In genomic region chr10:97633921-97634320, GRCh38 we compare ENCODE assay signal across 6 cellular contexts. TPM values are rescaled to one million over a fixed set of nuclear protein-coding genes. Genes with fewer than 3 reads are reported as not detected.
A peak's percentile ranks its signal among the peaks of the same experiment; 100 is the strongest.
DNase-seq lines count a peak whose midpoint lies in the region; ATAC-seq, FAIRE-seq and TF ChIP-seq lines count a peak whose summit lies in the region.

No MANE protein-coding gene starts in this region.

- intact Hi-C loops in activated CD4-positive, alpha-beta T cell treated with anti-CD3 and anti-CD28 coated beads, Interleukin-2, amount 10 ng/mL, durations not matched to agents 24 days and 14 days (cut with micrococcal nuclease), result no loop called here
- intact Hi-C loops in pancreas (cut with DNase I), result no loop called here

- H3K27me3 ChIP-seq in pancreas, result no peaks in the 10 kb centered on the region

- peak overlapping the region; percentile 97 for H3K4me3 Mint-ChIP-seq in activated CD4-positive, alpha-beta T cell treated with anti-CD3 and anti-CD28 coated beads, Interleukin-2, amount 10 ng/mL, durations not matched to agents 24 days and 14 days

- no peaks in the 10 kb centered on the region for H3K36me3 ChIP-seq in pancreas

- H3K27ac ChIP-seq in caudate nucleus (ENCODE audit: low read depth, low read length) (peak overlapping the region; percentile 60), pancreas (peak overlapping the region; percentile 19 to 60 (median 44))

- TF ChIP-seq CTCF in pancreas (IDR thresholded peaks at IDR 0.05), result peak in 1 of 4 donors; percentile 20

- H3K4me1 Mint-ChIP-seq in activated CD4-positive, alpha-beta T cell treated with anti-CD3 and anti-CD28 coated beads, Interleukin-2, amount 10 ng/mL, durations not matched to agents 24 days and 14 days, result peaks cover 18% of the 10 kb centered on the region

- no peaks in the 10 kb centered on the region for H3K4me1 ChIP-seq in pancreas

- ATAC-seq in pancreas, result peak; percentile 36 to 61 (median 50)

- H3K9me3 ChIP-seq in pancreas, result no peaks in the 10 kb centered on the region

- no peaks in the 10 kb centered on the region for H3K9me3 Mint-ChIP-seq in activated CD4-positive, alpha-beta T cell treated with anti-CD3 and anti-CD28 coated beads, Interleukin-2, amount 10 ng/mL, durations not matched to agents 24 days and 14 days

- H3K27ac Mint-ChIP-seq in activated CD4-positive, alpha-beta T cell treated with anti-CD3 and anti-CD28 coated beads, Interleukin-2, amount 10 ng/mL, durations not matched to agents 24 days and 14 days, result peak overlapping the region; percentile 87

- 34 to 37% methylated on average over 8 of the region's 8 CpGs for WGBS in pancreas, 2 donors

- peak overlapping the region; percentile 74 to 83 (median 76) for H3K4me3 ChIP-seq in pancreas

- FAIRE-seq in pancreas (lab: Jason Lieb, UNC), result no peak

- peaks cover 2% of the 10 kb centered on the region for H3K36me3 Mint-ChIP-seq in activated CD4-positive, alpha-beta T cell treated with anti-CD3 and anti-CD28 coated beads, Interleukin-2, amount 10 ng/mL, durations not matched to agents 24 days and 14 days (ENCODE audit: low read depth)

- DNase-seq in activated CD4-positive, alpha-beta T cell treated with anti-CD3 and anti-CD28 coated beads, Interleukin-2, amount 10 ng/mL, durations not matched to agents 24 days and 14 days, result peak; percentile 66
- no peak for DNase-seq in activated CD4-positive, alpha-beta T cell treated with anti-CD3 and anti-CD28 coated beads, Interleukin-2, amount 50 U/mL, for 4 hours
- DNase-seq in caudate nucleus (lab: John Stamatoyannopoulos, UW) (peak in 2 of 61 donors; percentile 7 to 33), pancreas (peak in 1 of 6 donors; percentile 31), epidermal melanocyte (ENCODE audit: insufficient read length, low spot score) (no peak), NCI-H1105 (lab: John Stamatoyannopoulos, UW) (no peak)

- H3K27me3 Mint-ChIP-seq in activated CD4-positive, alpha-beta T cell treated with anti-CD3 and anti-CD28 coated beads, Interleukin-2, amount 10 ng/mL, durations not matched to agents 24 days and 14 days, result peaks cover 5% of the 10 kb centered on the region

RNA-seq across cellular contexts. Expression of gene MORN4, which starts 0.6 kb away (rescaled TPM):
- total RNA-seq in activated CD4-positive, alpha-beta T cell treated with anti-CD3 and anti-CD28 coated beads, Interleukin-2, amount 10 ng/mL, durations not matched to agents 24 days and 14 days, result 2.2 and 2.4 TPM in 2 replicates
- 1 to 10 TPM; 3.3 to 6.4 (median 4.5) TPM for total RNA-seq in pancreas
- 1 to 10 TPM; 4.8 to 8.9 TPM for polyA plus RNA-seq in pancreas

RNA-seq across cellular contexts. Expression of gene PI4K2A, which starts 6.5 kb away (rescaled TPM):
- total RNA-seq in activated CD4-positive, alpha-beta T cell treated with anti-CD3 and anti-CD28 coated beads, Interleukin-2, amount 10 ng/mL, durations not matched to agents 24 days and 14 days, result 17.8 TPM in 2 replicates
- total RNA-seq in pancreas, result 1 to 10 TPM; 2.2 to 8.9 (median 3.4) TPM
- 1 to 10 TPM; 3.4 to 5.4 TPM for polyA plus RNA-seq in pancreas

RNA-seq across cellular contexts. Expression of gene C10orf62, which starts 44.4 kb away (rescaled TPM):
- not detected in 2 replicates for total RNA-seq in activated CD4-positive, alpha-beta T cell treated with anti-CD3 and anti-CD28 coated beads, Interleukin-2, amount 10 ng/mL, durations not matched to agents 24 days and 14 days
- 1 to 10 TPM in 2 of 6 donors, under 1 TPM in 4; 0.34 to 1.9 (median 0.61) TPM for total RNA-seq in pancreas
- under 1 TPM; 0.12 to 0.95 TPM for polyA plus RNA-seq in pancreas

RNA-seq across cellular contexts. Expression of gene HOGA1, which starts 49.7 kb away (rescaled TPM):
- not detected in 2 replicates for total RNA-seq in activated CD4-positive, alpha-beta T cell treated with anti-CD3 and anti-CD28 coated beads, Interleukin-2, amount 10 ng/mL, durations not matched to agents 24 days and 14 days
- total RNA-seq in pancreas, result 10 to 100 TPM in 2 of 6 donors, 1 to 10 TPM in 4; 7.2 to 14.9 (median 8.7) TPM
- polyA plus RNA-seq in pancreas, result 10 to 100 TPM; 15.9 to 20.5 TPM

RNA-seq across cellular contexts. Expression of gene AVPI1, which starts 53.1 kb away (rescaled TPM):
- total RNA-seq in activated CD4-positive, alpha-beta T cell treated with anti-CD3 and anti-CD28 coated beads, Interleukin-2, amount 10 ng/mL, durations not matched to agents 24 days and 14 days, result 1.1 and 1.3 TPM in 2 replicates
- total RNA-seq in pancreas, result 1 to 10 TPM; 3.7 to 6.2 (median 4.6) TPM
- polyA plus RNA-seq in pancreas, result 1 to 10 TPM; 4.1 to 9.1 TPM
